In genomic region chr5:42487077-42487476, GRCh38 we compare ENCODE assay signal across 29 cellular contexts.
"Had no signal": no experiment of that assay in that cellular context is flagged by ENCODE, and none has a peak within 500 bp of the region (broad histone marks: within the 10 kb centered on the region; RNA-seq: fewer than 3 reads in every experiment).

No MANE protein-coding gene starts in this region.

- ATAC-seq: natural killer cell; psoas muscle; right cardiac atrium; right lobe of liver; stimulated activated effector memory CD8-positive, alpha-beta T cell treated with anti-CD3 and anti-CD28 coated beads, Interleukin-12 subunit alpha, Interleukin-12 subunit beta, amount 100 ng/mL, for 72 hours; stimulated activated naive B cell treated with anti-CD40 and anti-IgM and Interleukin-4, amounts not matched to agents 10 μg/mL and 1 μg/mL and 100 μg/mL, for 72 hours had no signal

- H3K4me3 ChIP-seq: neural progenitor cell, ovary, psoas muscle, right lobe of liver, sigmoid colon, stomach, thoracic aorta, thyroid gland, tibial nerve, upper lobe of left lung, vagina had no signal

- H3K9me3 ChIP-seq: ovary, psoas muscle, right lobe of liver, sigmoid colon, thoracic aorta, thyroid gland, upper lobe of left lung, vagina had no signal

- H3K4me3 Mint-ChIP-seq: natural killer cell; nephron; neural progenitor cell; stimulated activated effector memory CD8-positive, alpha-beta T cell treated with anti-CD3 and anti-CD28 coated beads, Interleukin-12 subunit alpha, Interleukin-12 subunit beta, amount 100 ng/mL, for 72 hours; stimulated activated naive B cell treated with anti-CD40 and anti-IgM and Interleukin-4, amounts not matched to agents 10 μg/mL and 1 μg/mL and 100 μg/mL, for 72 hours; stimulated activated naive CD8-positive, alpha-beta T cell treated with anti-CD3 and anti-CD28 coated beads, Interleukin-15, Interleukin-2, amounts not matched to agents 100 ng/mL and 50 ng/mL, for 24 hours had no signal

- DNase-seq: natural killer cell; occipital lobe; ovary; posterior cingulate gyrus; retina; right cardiac atrium; right lobe of liver; sigmoid colon; small intestine; stimulated activated CD4-positive, alpha-beta T cell treated with anti-CD3 and anti-CD28 coated beads, Interleukin-15, amount 100 ng/mL, for 24 hours; stimulated activated CD4-positive, alpha-beta T cell treated with anti-CD3 and anti-CD28 coated beads, Interleukin-2, amount 100 ng/mL, for 24 hours; stimulated activated CD4-positive, alpha-beta T cell treated with anti-CD3 and anti-CD28 coated beads, Interleukin-2, amount 100 ng/mL, for 48 hours; stimulated activated CD4-positive, alpha-beta T cell treated with anti-CD3 and anti-CD28 coated beads, Interleukin-4, amount 100 ng/mL, for 24 hours; stimulated activated naive B cell treated with anti-CD40 and anti-IgM and Interleukin-4, amounts not matched to agents 10 μg/mL and 1 μg/mL and 100 μg/mL, for 72 hours; stimulated activated naive CD4-positive, alpha-beta T cell treated with Interleukin-2 at 50 U/mL for 16 hours; stomach; thyroid gland; trophoblast cell; upper lobe of left lung had no signal

- H3K27me3 ChIP-seq: neural progenitor cell, ovary, right lobe of liver, sigmoid colon, stomach, thyroid gland, tibial nerve, upper lobe of left lung, vagina had no signal

- H3K4me1 ChIP-seq: upper lobe of left lung had no signal

- H3K4me1 Mint-ChIP-seq: natural killer cell; stimulated activated effector memory CD8-positive, alpha-beta T cell treated with anti-CD3 and anti-CD28 coated beads, Interleukin-12 subunit alpha, Interleukin-12 subunit beta, amount 100 ng/mL, for 72 hours; stimulated activated naive B cell treated with anti-CD40 and anti-IgM and Interleukin-4, amounts not matched to agents 10 μg/mL and 1 μg/mL and 100 μg/mL, for 72 hours had no signal

- H3K27me3 Mint-ChIP-seq: progenitor cell of endocrine pancreas; stimulated activated naive CD8-positive, alpha-beta T cell treated with anti-CD3 and anti-CD28 coated beads, Interleukin-15, Interleukin-2, amounts not matched to agents 100 ng/mL and 50 ng/mL, for 24 hours had no signal

- H3K27ac Mint-ChIP-seq: natural killer cell; neural progenitor cell; progenitor cell of endocrine pancreas; stimulated activated effector memory CD8-positive, alpha-beta T cell treated with anti-CD3 and anti-CD28 coated beads, Interleukin-12 subunit alpha, Interleukin-12 subunit beta, amount 100 ng/mL, for 72 hours; stimulated activated naive B cell treated with anti-CD40 and anti-IgM and Interleukin-4, amounts not matched to agents 10 μg/mL and 1 μg/mL and 100 μg/mL, for 72 hours; stimulated activated naive CD8-positive, alpha-beta T cell treated with anti-CD3 and anti-CD28 coated beads, Interleukin-15, Interleukin-2, amounts not matched to agents 100 ng/mL and 50 ng/mL, for 24 hours had no signal

- H3K27ac ChIP-seq: neural progenitor cell, ovary, parathyroid adenoma, psoas muscle, right lobe of liver, sigmoid colon, stomach, thoracic aorta, thyroid gland, tibial nerve, upper lobe of left lung, vagina had no signal

- H3K36me3 Mint-ChIP-seq: natural killer cell; neural progenitor cell; stimulated activated effector memory CD8-positive, alpha-beta T cell treated with anti-CD3 and anti-CD28 coated beads, Interleukin-12 subunit alpha, Interleukin-12 subunit beta, amount 100 ng/mL, for 72 hours; stimulated activated naive B cell treated with anti-CD40 and anti-IgM and Interleukin-4, amounts not matched to agents 10 μg/mL and 1 μg/mL and 100 μg/mL, for 72 hours had no signal

- H3K36me3 ChIP-seq: neural progenitor cell, ovary, right lobe of liver, sigmoid colon, thoracic aorta, thyroid gland, upper lobe of left lung, vagina had no signal

- H3K9me3 Mint-ChIP-seq: stimulated activated effector memory CD8-positive, alpha-beta T cell treated with anti-CD3 and anti-CD28 coated beads, Interleukin-12 subunit alpha, Interleukin-12 subunit beta, amount 100 ng/mL, for 72 hours; stimulated activated naive CD8-positive, alpha-beta T cell treated with anti-CD3 and anti-CD28 coated beads, Interleukin-15, Interleukin-2, amounts not matched to agents 100 ng/mL and 50 ng/mL, for 24 hours had no signal
